Comparison of ENCODE assay signal across 13 cellular contexts in genomic region chr7:12475362-12476063, GRCh38.
DNase-seq lines count a peak whose midpoint lies in the region; ATAC-seq, FAIRE-seq and TF ChIP-seq lines count a peak whose summit lies in the region.
"Had no signal": no experiment of that assay in that cellular context is flagged by ENCODE, and none has a peak within 500 bp of the region (broad histone marks: within the 10 kb centered on the region; RNA-seq: fewer than 3 reads in every experiment).

No MANE protein-coding gene starts in this region.

- H3K4me3 ChIP-seq in HCT116 (replicated peaks in 1 of 2; ENCODE audit: low read depth in 1 of 2, low read length in 2 of 2) (no peak overlapping the region), endothelial cell of umbilical vein (replicated peaks in 1 of 3; ENCODE audit: insufficient read depth in 1 of 3, low read depth in 1 of 3, low read length in 3 of 3) (no peak overlapping the region), parathyroid adenoma (ENCODE audit: low read depth, low read length) (no peak overlapping the region)
- H3K4me3 ChIP-seq: esophagus muscularis mucosa, tibial artery had no signal

- no peaks in the 10 kb centered on the region for H3K9me1 ChIP-seq in endothelial cell of umbilical vein (replicated peaks; ENCODE audit: control insufficient read depth, extremely low read depth, insufficient read depth, low read length)

- dilution Hi-C loops in endothelial cell of umbilical vein (cut with MboI; ENCODE audit: extremely low pct_ligation_motif_present, low sequenced_read_pairs) = no loop called here

- intact Hi-C loops in HCT116 (cut with micrococcal nuclease) = no loop called here
- intact Hi-C loops in endothelial cell of umbilical vein (cut with micrococcal nuclease) = no loop called here

- CTCF ChIA-PET in HCT116 (lab: Charles Lee) = interaction anchor here (1.1 to 2.2 kb wide), 4 partner anchors 13 to 639 kb away, joined by 3 to 14 read pairs (median 8); no protein-coding TSS in a partner anchor
- CTCF ChIA-PET in endothelial cell of umbilical vein (lab: Charles Lee) = interaction anchor here (1.1 to 7.7 kb wide), 10 partner anchors 9 to 86 kb away, joined by 3 to 84 read pairs (median 5); no protein-coding TSS in a partner anchor

- H3K79me2 ChIP-seq in HCT116 (ENCODE audit: insufficient read depth, low read length) (no peaks in the 10 kb centered on the region), endothelial cell of umbilical vein (ENCODE audit: control insufficient read depth, insufficient read depth, low read length) (no peaks in the 10 kb centered on the region), parathyroid adenoma (no peaks in the 10 kb centered on the region)

- H2AFZ ChIP-seq in HCT116 (ENCODE audit: low read depth, low read length, poor library complexity, severe bottlenecking) (peak overlapping the region; percentile 91), endothelial cell of umbilical vein (ENCODE audit: low read depth, low read length) (peak overlapping the region; percentile 13), parathyroid adenoma (peak overlapping the region; percentile 38)

- peak overlapping the region; percentile 30 for H3K4me2 ChIP-seq in HCT116 (ENCODE audit: low read length)
- H3K4me2 ChIP-seq in endothelial cell of umbilical vein (ENCODE audit: insufficient read depth, low read length) = no peak overlapping the region
- H3K4me2 ChIP-seq in parathyroid adenoma (ENCODE audit: low read length) = no peak overlapping the region
- H3K4me2 ChIP-seq: KMS-11 had no signal

- H4K20me1 ChIP-seq in HCT116 (ENCODE audit: insufficient read depth) = no peaks in the 10 kb centered on the region
- H4K20me1 ChIP-seq in endothelial cell of umbilical vein (replicated peaks; ENCODE audit: control insufficient read depth, extremely low read depth, insufficient read depth, low read length) = no peaks in the 10 kb centered on the region

- POLR2A ChIA-PET in HCT116 (lab: Charles Lee) = no interaction called here
- POLR2A ChIA-PET in endothelial cell of umbilical vein (lab: Charles Lee) = no interaction called here

- no TSS peak for BruUV-seq in HCT116 (replicated peaks; lab: Mats Ljungman, UMichigan)
- BruUV-seq in endothelial cell of umbilical vein (replicated peaks; lab: Mats Ljungman, UMichigan) = no TSS peak

- H3K9ac ChIP-seq in HCT116 (ENCODE audit: low read length) (no peak overlapping the region), endothelial cell of umbilical vein (replicated peaks; ENCODE audit: extremely low read depth, insufficient read depth, low read length) (no peak overlapping the region), parathyroid adenoma (no peak overlapping the region)
- H3K9ac ChIP-seq: KMS-11 had no signal

- H3K9me3 ChIP-seq in HCT116 (ENCODE audit: control insufficient read depth in 1 of 2, insufficient read depth in 1 of 2, low read depth in 1 of 2, low read length in 2 of 2) = no peaks in the 10 kb centered on the region
- no peaks in the 10 kb centered on the region for H3K9me3 ChIP-seq in endothelial cell of umbilical vein (replicated peaks; ENCODE audit: control insufficient read depth, insufficient read depth, low read length)
- no peaks in the 10 kb centered on the region for H3K9me3 ChIP-seq in parathyroid adenoma (ENCODE audit: control insufficient read depth, low read length)
- H3K9me3 ChIP-seq: esophagus muscularis mucosa, tibial artery had no signal

- no peaks in the 10 kb centered on the region for H3K9me2 ChIP-seq in HCT116 (ENCODE audit: insufficient read depth)

- H3K27me3 ChIP-seq in HCT116 (ENCODE audit: insufficient read depth, low read length) (no peaks in the 10 kb centered on the region), endothelial cell of umbilical vein (ENCODE audit: control insufficient read depth in 2 of 2, insufficient read depth in 2 of 2, low read length in 2 of 2) (no peaks in the 10 kb centered on the region), parathyroid adenoma (ENCODE audit: control insufficient read depth, insufficient read depth, low read length) (no peaks in the 10 kb centered on the region)
- H3K27me3 ChIP-seq: esophagus muscularis mucosa, tibial artery had no signal

- H3K36me3 ChIP-seq in HCT116 (ENCODE audit: control insufficient read depth in 1 of 2, insufficient read depth in 2 of 2, low read length in 2 of 2) = no peaks in the 10 kb centered on the region
- no peaks in the 10 kb centered on the region for H3K36me3 ChIP-seq in endothelial cell of umbilical vein (ENCODE audit: control insufficient read depth in 2 of 2, extremely low read depth in 1 of 2, insufficient read depth in 2 of 2, low read length in 2 of 2)
- H3K36me3 ChIP-seq in parathyroid adenoma (ENCODE audit: control insufficient read depth, insufficient read depth, low read length) = no peaks in the 10 kb centered on the region
- H3K36me3 ChIP-seq: esophagus muscularis mucosa, tibial artery had no signal

- H3K27ac ChIP-seq in HCT116 (ENCODE audit: low read depth, low read length) = no peak overlapping the region
- no peak overlapping the region for H3K27ac ChIP-seq in endothelial cell of umbilical vein (ENCODE audit: insufficient read depth, low read depth, low read length)
- H3K27ac ChIP-seq in parathyroid adenoma = no peak overlapping the region
- H3K27ac ChIP-seq: esophagus muscularis mucosa, KMS-11, tibial artery had no signal

- RAD21 ChIA-PET in HCT116 (lab: Charles Lee; ENCODE audit: low non-redundant PET in 1 of 2, low total read pairs in 2 of 2, uncharacterized antibody in 2 of 2, unreplicated experiment in 2 of 2) = no interaction called here

- TF ChIP-seq POLR2A in HCT116 (IDR thresholded peaks at IDR 0.05; ENCODE audit: borderline replicate concordance, extremely low read depth, insufficient read depth, insufficient read length) = no peak
- no peak for TF ChIP-seq POLR2A in endothelial cell of umbilical vein (IDR thresholded peaks at IDR 0.05; ENCODE audit: low read depth, low read length)
- TF ChIP-seq POLR2A in GM18505 (IDR thresholded peaks at IDR 0.05; ENCODE audit: borderline replicate concordance, extremely low read depth, insufficient read depth, insufficient read length) = no peak

- DNase-seq in HCT116 (ENCODE audit: low read depth, low spot score) (peak; percentile 23), NCI-H748 (lab: John Stamatoyannopoulos, UW; ENCODE audit: unreplicated experiment) (peak; percentile 82), endothelial cell of umbilical vein (ENCODE audit: low read depth, low spot score) (peak; percentile 25)
- DNase-seq: activated CD8-positive, alpha-beta memory T cell treated with anti-CD3 and anti-CD28 coated beads for 24 hours; NCI-H524 treated with DMSO at 0.1 percent for 48 hours; tibial artery had no signal

- FAIRE-seq in endothelial cell of umbilical vein (lab: Jason Lieb, UNC) = no peak

- TF ChIP-seq CTCF in HCT116 (IDR thresholded peaks at IDR 0.05 in 2 of 3, conservative IDR thresholded peaks at IDR 0.05 in 1 of 3; ENCODE audit: borderline replicate concordance in 1 of 3, insufficient read depth in 1 of 3, low read depth in 2 of 3, low read length in 2 of 3) (no peak), endothelial cell of umbilical vein (IDR thresholded peaks at IDR 0.05; ENCODE audit: extremely low read depth in 1 of 2, insufficient read depth in 1 of 2, low read depth in 1 of 2, low read length in 2 of 2) (no peak), parathyroid adenoma (IDR thresholded peaks at IDR 0.05) (no peak)

- H3K4me1 ChIP-seq in HCT116 (ENCODE audit: control insufficient read depth in 1 of 2, insufficient read depth in 2 of 2, low read length in 2 of 2) (peaks cover 0 to 9% of the 10 kb centered on the region in 2 experiments; a peak in 2 of 4 replicates), endothelial cell of umbilical vein (ENCODE audit: control insufficient read depth, extremely low read depth, insufficient read depth, low read length) (no peaks in the 10 kb centered on the region), parathyroid adenoma (no peaks in the 10 kb centered on the region)
- H3K4me1 ChIP-seq: esophagus muscularis mucosa, tibial artery had no signal

- peak; percentile 68 for ATAC-seq in HCT116
- ATAC-seq in GM18505 (IDR thresholded peaks at IDR 0.05; ENCODE audit: unreplicated experiment) = no peak
- no peak for ATAC-seq in GM19328 (IDR thresholded peaks at IDR 0.05; ENCODE audit: unreplicated experiment)
- no peak for ATAC-seq in GM19397 (IDR thresholded peaks at IDR 0.05; ENCODE audit: unreplicated experiment)
- ATAC-seq: left lobe of liver had no signal

- TF ChIP-seq RAD21 in HCT116 (IDR thresholded peaks at IDR 0.05; ENCODE audit: low read depth) = no peak

TF ChIP-seq in HCT116, 20 proteins besides CTCF, POLR2A, EP300 and RAD21 (continues in another document):
- no peak for TF ChIP-seq MAX (IDR thresholded peaks at IDR 0.05)

TF ChIP-seq in endothelial cell of umbilical vein, 7 proteins besides CTCF, POLR2A, EP300 and RAD21:
- TF ChIP-seq FOS (IDR thresholded peaks at IDR 0.05; ENCODE audit: borderline replicate concordance, insufficient read depth, low read length) (peak; percentile 8), EZH2 (IDR thresholded peaks at IDR 0.05; ENCODE audit: borderline replicate concordance, low read depth, low read length, severe bottlenecking) (no peak), MAX (IDR thresholded peaks at IDR 0.05; ENCODE audit: insufficient read depth, insufficient read length) (no peak)

Comparison
In these comparisons a context has a peak if more than half of its experiments do, and no peak if none do; other contexts are left out.
1. DNase-seq: peak in every context shown above with its lines; median percentile 82 in NCI-H748; 25 in endothelial cell of umbilical vein; 23 in HCT116.
2. H2AFZ ChIP-seq: peak in every context shown above with its lines; median percentile 91 in HCT116; 38 in parathyroid adenoma; 13 in endothelial cell of umbilical vein.